8 cellular contexts compared by ENCODE assay signal in genomic region chr11:69166186-69167115, GRCh38. TPM values are rescaled to one million over a fixed set of nuclear protein-coding genes. Genes with fewer than 3 reads are reported as not detected.
DNase-seq lines count a peak whose midpoint lies in the region; ATAC-seq and TF ChIP-seq lines count a peak whose summit lies in the region.

No MANE protein-coding gene starts in this region.

- TF ChIP-seq POLR2A in ovary (IDR thresholded peaks at IDR 0.05) = no peak

- H3K27ac Mint-ChIP-seq in activated CD4-positive, alpha-beta T cell treated with anti-CD3 and anti-CD28 coated beads for 36 hours = peak overlapping the region; percentile 77
- no peak overlapping the region for H3K27ac Mint-ChIP-seq in activated CD8-positive, alpha-beta memory T cell treated with anti-CD3 and anti-CD28 coated beads, Interleukin-2, amount 10 ng/mL, durations not matched to agents 7 days and 5 days

- H3K9me3 Mint-ChIP-seq in activated CD4-positive, alpha-beta T cell treated with anti-CD3 and anti-CD28 coated beads for 36 hours (ENCODE audit: low read depth) = peaks cover 5% of the 10 kb centered on the region
- H3K9me3 Mint-ChIP-seq in activated CD8-positive, alpha-beta memory T cell treated with anti-CD3 and anti-CD28 coated beads, Interleukin-2, amount 10 ng/mL, durations not matched to agents 7 days and 5 days (ENCODE audit: low read depth) = no peaks in the 10 kb centered on the region

- TF ChIP-seq EP300 in ovary (IDR thresholded peaks at IDR 0.05) = no peak

- intact Hi-C loops in activated CD4-positive, alpha-beta T cell treated with anti-CD3 and anti-CD28 coated beads for 36 hours (cut with DNase I, micrococcal nuclease) = loop anchor here (1.0 to 5.0 kb wide), 6 partner anchors 22 to 476 kb away; no protein-coding TSS in a partner anchor
- intact Hi-C loops in ovary (cut with DNase I) = no loop called here

- 39 to 41% (median 40%) methylated on average over 21 of the region's 21 CpGs for WGBS in ovary, 3 donors

- no peaks in the 10 kb centered on the region for H3K36me3 Mint-ChIP-seq in activated CD4-positive, alpha-beta T cell treated with anti-CD3 and anti-CD28 coated beads for 36 hours (ENCODE audit: low read depth)
- H3K36me3 Mint-ChIP-seq in activated CD8-positive, alpha-beta memory T cell treated with anti-CD3 and anti-CD28 coated beads, Interleukin-2, amount 10 ng/mL, durations not matched to agents 7 days and 5 days = no peaks in the 10 kb centered on the region

- H3K4me1 ChIP-seq in ovary (ENCODE audit: insufficient read depth) = no peaks in the 10 kb centered on the region

- no peaks in the 10 kb centered on the region for H3K9me3 ChIP-seq in ovary

- no peaks in the 10 kb centered on the region for H3K27me3 ChIP-seq in ovary

- no peak for TF ChIP-seq CTCF in ovary (IDR thresholded peaks at IDR 0.05)

- ATAC-seq in activated CD4-positive, alpha-beta T cell treated with anti-CD3 and anti-CD28 coated beads for 36 hours = peak; percentile 99
- peak; percentile 88 for ATAC-seq in HG02678 (IDR thresholded peaks at IDR 0.05; ENCODE audit: unreplicated experiment)
- peak; percentile 93 for ATAC-seq in activated CD8-positive, alpha-beta memory T cell treated with anti-CD3 and anti-CD28 coated beads, Interleukin-2, amount 10 ng/mL, durations not matched to agents 7 days and 5 days

- H3K4me3 ChIP-seq in ovary = no peak overlapping the region

- no peaks in the 10 kb centered on the region for H3K27me3 Mint-ChIP-seq in activated CD4-positive, alpha-beta T cell treated with anti-CD3 and anti-CD28 coated beads for 36 hours
- peaks cover 12% of the 10 kb centered on the region for H3K27me3 Mint-ChIP-seq in activated CD8-positive, alpha-beta memory T cell treated with anti-CD3 and anti-CD28 coated beads, Interleukin-2, amount 10 ng/mL, durations not matched to agents 7 days and 5 days

- no peaks in the 10 kb centered on the region for H3K36me3 ChIP-seq in ovary

- POLR2A ChIA-PET in activated CD4-positive, alpha-beta T cell treated with anti-CD3 and anti-CD28 coated beads for 36 hours (lab: Charles Lee) = interaction anchor here (0.9 kb wide), 1 partner anchor 35 kb away, joined by 3 read pairs; no protein-coding TSS in a partner anchor

- H3K4me1 Mint-ChIP-seq in activated CD4-positive, alpha-beta T cell treated with anti-CD3 and anti-CD28 coated beads for 36 hours = peaks cover 18% of the 10 kb centered on the region
- H3K4me1 Mint-ChIP-seq in activated CD8-positive, alpha-beta memory T cell treated with anti-CD3 and anti-CD28 coated beads, Interleukin-2, amount 10 ng/mL, durations not matched to agents 7 days and 5 days = peaks cover 18% of the 10 kb centered on the region

- H3K4me3 Mint-ChIP-seq in activated CD4-positive, alpha-beta T cell treated with anti-CD3 and anti-CD28 coated beads for 36 hours = no peak overlapping the region
- H3K4me3 Mint-ChIP-seq in activated CD8-positive, alpha-beta memory T cell treated with anti-CD3 and anti-CD28 coated beads, Interleukin-2, amount 10 ng/mL, durations not matched to agents 7 days and 5 days = no peak overlapping the region

- CTCF ChIA-PET in activated CD4-positive, alpha-beta T cell treated with anti-CD3 and anti-CD28 coated beads for 36 hours (lab: Charles Lee) = interaction anchor here (0.6 to 1.0 kb wide), 2 partner anchors 75 to 381 kb away, joined by 3 to 4 read pairs; no protein-coding TSS in a partner anchor
- CTCF ChIA-PET in activated CD8-positive, alpha-beta memory T cell treated with anti-CD3 and anti-CD28 coated beads, Interleukin-2, amount 10 ng/mL, durations not matched to agents 7 days and 5 days (lab: Charles Lee) = interaction anchor here (1.0 kb wide), 1 partner anchor 17 kb away, joined by 4 read pairs; no protein-coding TSS in a partner anchor

- DNase-seq in activated CD4-positive, alpha-beta T cell treated with anti-CD3 and anti-CD28 coated beads for 36 hours = peak; percentile 77
- DNase-seq in activated CD4-positive, alpha-beta T cell treated with anti-CD3 and anti-CD28 coated beads for 1 hour = no peak
- DNase-seq in NAMALWA (ENCODE audit: low spot score) (peak; percentile 36), glomerular visceral epithelial cell (ENCODE audit: extremely low spot score) (peak; percentile 83), ovary (no peak)
- DNase-seq in activated CD8-positive, alpha-beta memory T cell treated with anti-CD3 and anti-CD28 coated beads, Interleukin-2, amount 10 ng/mL, durations not matched to agents 7 days and 5 days = peak; percentile 65
- DNase-seq in stimulated activated CD4-positive, alpha-beta T cell treated with anti-CD3 and anti-CD28 coated beads, Interleukin-12 subunit alpha, Interleukin-12 subunit beta, amount 100 ng/mL, for 4 hours = peak; percentile 55

- H3K27ac ChIP-seq in ovary = no peak overlapping the region

RNA-seq across cellular contexts. Expression of gene SMIM38, which starts 10.7 kb away (rescaled TPM):
- under 1 TPM; 0.47 to 0.94 TPM for total RNA-seq in activated CD4-positive, alpha-beta T cell treated with anti-CD3 and anti-CD28 coated beads for 36 hours
- total RNA-seq in activated CD8-positive, alpha-beta memory T cell treated with anti-CD3 and anti-CD28 coated beads, Interleukin-2, amount 10 ng/mL, durations not matched to agents 7 days and 5 days = under 1 TPM; 0.26 to 0.56 TPM
- total RNA-seq in ovary = 1 to 10 TPM; 1.4 to 6.3 (median 3.1) TPM
- polyA plus RNA-seq in ovary = under 1 TPM; 0.43 to 0.65 TPM

Comparison
In these comparisons a context has a peak if more than half of its experiments do, and no peak if none do; other contexts are left out.
1. DNase-seq: peak in activated CD4-positive, alpha-beta T cell treated with anti-CD3 and anti-CD28 coated beads for 36 hours (single experiment), NAMALWA (single experiment), activated CD8-positive, alpha-beta memory T cell treated with anti-CD3 and anti-CD28 coated beads, Interleukin-2, amount 10 ng/mL, durations not matched to agents 7 days and 5 days (single experiment), glomerular visceral epithelial cell (single experiment) and stimulated activated CD4-positive, alpha-beta T cell treated with anti-CD3 and anti-CD28 coated beads, Interleukin-12 subunit alpha, Interleukin-12 subunit beta, amount 100 ng/mL, for 4 hours (single experiment); none in activated CD4-positive, alpha-beta T cell treated with anti-CD3 and anti-CD28 coated beads for 1 hour (single experiment) and ovary (0 of 5).
2. intact Hi-C loops: an anchor here in activated CD4-positive, alpha-beta T cell treated with anti-CD3 and anti-CD28 coated beads for 36 hours (1.0 to 5.0 kb wide); none called in ovary.
3. Peak in every context shown above with its lines, with median percentiles within 50 percentile points of each other: ATAC-seq.